In genomic region chr20:48797850-48798747, GRCh38 we compare ENCODE assay signal across 2 cellular contexts.
TF ChIP-seq lines count a peak whose summit lies in the region.

No MANE protein-coding gene starts in this region.

TF ChIP-seq in GM23338, 12 proteins besides CTCF, POLR2A, EP300 and RAD21:
- TF ChIP-seq REST (IDR thresholded peaks at IDR 0.05; ENCODE audit: unreplicated experiment) (no peak), JUNB (IDR thresholded peaks at IDR 0.05; ENCODE audit: unreplicated experiment) (no peak), EZH2phosphoT487 (IDR thresholded peaks at IDR 0.05; ENCODE audit: unreplicated experiment) (no peak), ZNF462 (CRISPR knock-in tag; IDR thresholded peaks at IDR 0.05) (no peak), POLR2AphosphoS5 (IDR thresholded peaks at IDR 0.05; ENCODE audit: low read depth) (no peak), ZNF114 (CRISPR knock-in tag; IDR thresholded peaks at IDR 0.05) (no peak), EZH2 (IDR thresholded peaks at IDR 0.05; ENCODE audit: low read depth, unreplicated experiment) (no peak), STAT1 (IDR thresholded peaks at IDR 0.05; ENCODE audit: unreplicated experiment) (no peak), ZNF331 (CRISPR knock-in tag; IDR thresholded peaks at IDR 0.05; ENCODE audit: low read depth) (no peak), CREB1 (CRISPR knock-in tag; IDR thresholded peaks at IDR 0.05; ENCODE audit: low read depth) (no peak), NANOG (IDR thresholded peaks at IDR 0.05; ENCODE audit: borderline replicate concordance) (no peak)
- TF ChIP-seq, protein P1, sequence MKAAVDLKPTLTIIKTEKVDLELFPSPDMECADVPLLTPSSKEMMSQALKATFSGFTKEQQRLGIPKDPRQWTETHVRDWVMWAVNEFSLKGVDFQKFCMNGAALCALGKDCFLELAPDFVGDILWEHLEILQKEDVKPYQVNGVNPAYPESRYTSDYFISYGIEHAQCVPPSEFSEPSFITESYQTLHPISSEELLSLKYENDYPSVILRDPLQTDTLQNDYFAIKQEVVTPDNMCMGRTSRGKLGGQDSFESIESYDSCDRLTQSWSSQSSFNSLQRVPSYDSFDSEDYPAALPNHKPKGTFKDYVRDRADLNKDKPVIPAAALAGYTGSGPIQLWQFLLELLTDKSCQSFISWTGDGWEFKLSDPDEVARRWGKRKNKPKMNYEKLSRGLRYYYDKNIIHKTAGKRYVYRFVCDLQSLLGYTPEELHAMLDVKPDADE (IDR thresholded peaks at IDR 0.05) = no peak
TF ChIP-seq in GM23338: peak in this region for 0.

TF ChIP-seq in WTC11, 78 proteins besides CTCF, POLR2A, EP300 and RAD21 (continued from another document):
- TF ChIP-seq ZNF138 (CRISPR knock-in tag; conservative IDR thresholded peaks at IDR 0.05) = no peak
